ENCODE assay signal across 15 cellular contexts in the genomic region with DNA sequence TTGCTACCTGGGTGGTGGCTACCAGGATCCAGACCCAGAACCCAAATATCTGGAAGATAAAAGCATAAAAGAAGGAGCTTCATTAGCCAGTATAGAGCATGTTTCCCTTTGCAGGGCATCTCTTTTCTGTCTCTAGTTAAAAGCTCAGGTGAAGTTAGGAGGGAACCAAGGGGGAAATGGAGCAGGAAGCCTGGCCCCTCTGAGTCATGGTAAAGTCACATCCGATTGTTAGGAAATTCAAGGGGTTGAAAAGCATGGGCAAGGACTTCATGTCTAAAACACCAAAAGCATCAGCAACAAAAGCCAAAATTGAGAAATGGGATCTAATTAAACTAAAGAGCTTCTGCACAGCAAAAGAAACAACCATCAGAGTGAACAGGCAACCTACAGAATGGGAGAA.
"Had no signal": no experiment of that assay in that cellular context is flagged by ENCODE, and none has a peak within 500 bp of the region (broad histone marks: within the 10 kb centered on the region; RNA-seq: fewer than 3 reads in every experiment).

No MANE protein-coding gene starts in this region.

- H3K36me3 ChIP-seq: brain microvascular endothelial cell, left lung, sigmoid colon, spleen, thoracic aorta, upper lobe of right lung had no signal

- ATAC-seq: activated T-helper 17 cell treated with anti-CD3 and anti-CD28 coated beads, Interleukin-2, amount 50 U/mL, for 72 hours; esophagus mucosa; left lung; naive thymus-derived CD8-positive, alpha-beta T cell; upper lobe of right lung had no signal

- H2AFZ ChIP-seq: parathyroid adenoma had no signal

- DNase-seq: activated CD4-positive, alpha-beta T cell treated with anti-CD3 and anti-CD28 coated beads, Interleukin-2, amount 10 ng/mL, durations not matched to agents 7 days and 5 days; activated naive CD4-positive, alpha-beta T cell treated with Interleukin-2 at 50 U/mL for 16 hours; anterior cingulate cortex; brain microvascular endothelial cell; endodermal cell; hippocampal formation; left lung; naive thymus-derived CD8-positive, alpha-beta T cell; sigmoid colon; spleen; upper lobe of right lung had no signal

- H3K27me3 ChIP-seq: brain microvascular endothelial cell, left lung, sigmoid colon, spleen, upper lobe of right lung had no signal

- H3K4me3 ChIP-seq: left lung, sigmoid colon, spleen, thoracic aorta, upper lobe of right lung had no signal

- H3K4me1 ChIP-seq: left lung, parathyroid adenoma, sigmoid colon, spleen, upper lobe of right lung had no signal

- H3K27ac ChIP-seq: brain microvascular endothelial cell, left lung, parathyroid adenoma, sigmoid colon, spleen, thoracic aorta, upper lobe of right lung had no signal

- H3K9me3 ChIP-seq: thoracic aorta, upper lobe of right lung had no signal

- H3K79me2 ChIP-seq: parathyroid adenoma had no signal

- H3K9ac ChIP-seq: parathyroid adenoma had no signal
